In the genomic region with DNA sequence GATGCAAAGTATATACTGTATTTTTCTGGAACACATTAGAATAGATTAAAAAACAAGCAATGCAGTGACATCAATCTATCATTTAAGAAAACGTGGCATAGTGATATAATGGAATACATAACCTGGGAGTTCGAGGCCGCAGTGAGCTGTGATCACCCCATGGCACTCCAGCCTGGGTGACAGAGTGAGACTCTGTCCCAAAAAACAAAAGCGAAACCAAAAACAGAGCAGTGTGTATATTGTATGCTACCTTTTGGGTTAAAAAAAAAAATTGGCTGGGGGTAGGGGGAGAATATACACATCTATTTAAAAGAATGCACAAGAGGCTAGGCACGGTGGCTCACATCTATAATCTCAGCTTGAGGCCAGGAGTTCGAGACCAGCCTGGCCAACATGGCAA, we compare ENCODE assay signal across 9 cellular contexts. TPM values are rescaled to one million over a fixed set of nuclear protein-coding genes. Genes with fewer than 3 reads are reported as not detected.
DNase-seq lines count a peak whose midpoint lies in the region; ATAC-seq and TF ChIP-seq lines count a peak whose summit lies in the region.
"Had no signal": no experiment of that assay in that cellular context is flagged by ENCODE, and none has a peak within 500 bp of the region (broad histone marks: within the 10 kb centered on the region; RNA-seq: fewer than 3 reads in every experiment).

No MANE protein-coding gene starts in this region.

- H3K36me3 Mint-ChIP-seq in neural progenitor cell, result peaks cover 51% of the 10 kb centered on the region
- peaks cover 50% of the 10 kb centered on the region for H3K36me3 Mint-ChIP-seq in nephron progenitor cell (ENCODE audit: low read depth)

- H3K27me3 ChIP-seq in ascending aorta, result no peaks in the 10 kb centered on the region
- H3K27me3 ChIP-seq in neural progenitor cell, result no peaks in the 10 kb centered on the region

- H3K9ac ChIP-seq in neural progenitor cell, result no peak overlapping the region

- ATAC-seq in HG03108 (IDR thresholded peaks at IDR 0.05; ENCODE audit: unreplicated experiment) (peak; percentile 41), HG02571 (IDR thresholded peaks at IDR 0.05; ENCODE audit: unreplicated experiment) (no peak)

- no peak for TF ChIP-seq CTCF in C4-2B (conservative IDR thresholded peaks at IDR 0.05)
- TF ChIP-seq CTCF in ascending aorta (IDR thresholded peaks at IDR 0.05), result no peak
- no peak for TF ChIP-seq CTCF in neural progenitor cell (IDR thresholded peaks at IDR 0.05)
- no peak for TF ChIP-seq CTCF in nephron progenitor cell (IDR thresholded peaks at IDR 0.05)

- H3K27ac Mint-ChIP-seq in neural progenitor cell (no peak overlapping the region), nephron progenitor cell (no peak overlapping the region)

- no peaks in the 10 kb centered on the region for H3K9me3 ChIP-seq in ascending aorta
- no peaks in the 10 kb centered on the region for H3K9me3 ChIP-seq in neural progenitor cell (ENCODE audit: low read depth)

- H3K79me2 ChIP-seq in neural progenitor cell (ENCODE audit: low read depth), result peaks cover 100% of the 10 kb centered on the region

- H3K9me3 Mint-ChIP-seq in neural progenitor cell, result no peaks in the 10 kb centered on the region
- H3K9me3 Mint-ChIP-seq in nephron progenitor cell, result no peaks in the 10 kb centered on the region

- H3K4me1 ChIP-seq in ascending aorta (peaks cover 37 to 58% of the 10 kb centered on the region in 2 donors), neural progenitor cell (peaks cover 30% of the 10 kb centered on the region)

- no peak for DNase-seq in ascending aorta (ENCODE audit: low spot score in 2 of 2)
- DNase-seq in neural progenitor cell (ENCODE audit: low spot score), result no peak
- no peak for DNase-seq in NCI-H446 treated with DMSO at 0.1 percent for 48 hours (lab: John Stamatoyannopoulos, UW)
- DNase-seq in nephron progenitor cell, result no peak
- no peak for DNase-seq in DMS53 treated with DMSO at 0.1 percent for 48 hours (lab: John Stamatoyannopoulos, UW; ENCODE audit: unreplicated experiment)
- DNase-seq: KBM-7 had no signal

- H3K4me3 ChIP-seq in ascending aorta (no peak overlapping the region), neural progenitor cell (no peak overlapping the region)

- H3K4me3 Mint-ChIP-seq in neural progenitor cell (peak overlapping the region; percentile 60), nephron progenitor cell (no peak overlapping the region)

- H3K36me3 ChIP-seq in ascending aorta, result peaks cover 0 to 4% of the 10 kb centered on the region in 2 donors
- H3K36me3 ChIP-seq in neural progenitor cell, result peaks cover 11% of the 10 kb centered on the region

- H3K4me2 ChIP-seq in neural progenitor cell, result peak overlapping the region; percentile 12

- H3F3A ChIP-seq in neural progenitor cell (ENCODE audit: low read depth), result peaks cover 3% of the 10 kb centered on the region

- H3K4me1 Mint-ChIP-seq in neural progenitor cell (peaks cover 89% of the 10 kb centered on the region), nephron progenitor cell (peaks cover 83% of the 10 kb centered on the region)

- H3K27me3 Mint-ChIP-seq in neural progenitor cell (ENCODE audit: insufficient read depth, low read depth), result peaks cover 11% of the 10 kb centered on the region
- no peaks in the 10 kb centered on the region for H3K27me3 Mint-ChIP-seq in nephron progenitor cell (ENCODE audit: low read depth, poor library complexity)

- H3K27ac ChIP-seq in C4-2B, result peak overlapping the region; percentile 99
- H3K27ac ChIP-seq in ascending aorta, result peak overlapping the region; percentile 92 to 93
- H3K27ac ChIP-seq in neural progenitor cell, result peak overlapping the region; percentile 1

- intact Hi-C loops in ascending aorta (cut with DNase I), result loop anchor here (10.0 kb wide), 1 partner anchor 510 kb away; a partner anchor contains a TSS

- H2AFZ ChIP-seq in neural progenitor cell (replicated peaks), result no peak overlapping the region

- H4K20me1 ChIP-seq in neural progenitor cell (ENCODE audit: low read depth), result peaks cover 100% of the 10 kb centered on the region

RNA-seq across cellular contexts. Expression of a gene that starts 13.5 kb away (rescaled TPM):
- 15.5 TPM for total RNA-seq in ascending aorta
- 303 and 720 TPM in 2 replicates for total RNA-seq in neural progenitor cell (ENCODE audit: low replicate concordance)

Comparison
In these comparisons a context has a peak if more than half of its experiments do, and no peak if none do; other contexts are left out.
1. H3K27ac ChIP-seq: peak in every context shown above with its lines; median percentile 99 in C4-2B; 92 in ascending aorta; 1 in neural progenitor cell.
2. RNA of a gene that starts 13.5 kb away (total RNA-seq): 303 to 720 TPM in neural progenitor cell; 15.5 TPM in ascending aorta (single experiment); every median in the first group is over 10 times any median in the second.